In genomic region chr14:90548455-90548854, GRCh38 we compare ENCODE assay signal across 15 cellular contexts.
"Had no signal": no experiment of that assay in that cellular context is flagged by ENCODE, and none has a peak within 500 bp of the region (broad histone marks: within the 10 kb centered on the region; RNA-seq: fewer than 3 reads in every experiment).

No MANE protein-coding gene starts in this region.

- H3K27ac ChIP-seq: epithelial cell of prostate, hepatocyte, pancreas, VCaP had no signal

- DNase-seq: activated CD4-positive, alpha-beta T cell treated with anti-CD3 and anti-CD28 coated beads for 36 hours; activated CD8-positive, alpha-beta memory T cell treated with anti-CD3 and anti-CD28 coated beads, Interleukin-2, amount 50 U/mL, for 4 hours; activated CD8-positive, alpha-beta T cell treated with anti-CD3 and anti-CD28 coated beads for 36 hours; activated naive CD4-positive, alpha-beta T cell treated with anti-CD3 and anti-CD28 coated beads for 36 hours; effector memory CD8-positive, alpha-beta T cell; mesendoderm; retina; T-cell; T1000; trophoblast cell had no signal

- H3K4me3 ChIP-seq: hepatocyte, pancreas, smooth muscle cell had no signal

- H3K36me3 ChIP-seq: pancreas had no signal

- FAIRE-seq: pancreas had no signal

- H3K9me3 ChIP-seq: pancreas had no signal

- H3K4me1 ChIP-seq: pancreas had no signal
